In the genomic region with DNA sequence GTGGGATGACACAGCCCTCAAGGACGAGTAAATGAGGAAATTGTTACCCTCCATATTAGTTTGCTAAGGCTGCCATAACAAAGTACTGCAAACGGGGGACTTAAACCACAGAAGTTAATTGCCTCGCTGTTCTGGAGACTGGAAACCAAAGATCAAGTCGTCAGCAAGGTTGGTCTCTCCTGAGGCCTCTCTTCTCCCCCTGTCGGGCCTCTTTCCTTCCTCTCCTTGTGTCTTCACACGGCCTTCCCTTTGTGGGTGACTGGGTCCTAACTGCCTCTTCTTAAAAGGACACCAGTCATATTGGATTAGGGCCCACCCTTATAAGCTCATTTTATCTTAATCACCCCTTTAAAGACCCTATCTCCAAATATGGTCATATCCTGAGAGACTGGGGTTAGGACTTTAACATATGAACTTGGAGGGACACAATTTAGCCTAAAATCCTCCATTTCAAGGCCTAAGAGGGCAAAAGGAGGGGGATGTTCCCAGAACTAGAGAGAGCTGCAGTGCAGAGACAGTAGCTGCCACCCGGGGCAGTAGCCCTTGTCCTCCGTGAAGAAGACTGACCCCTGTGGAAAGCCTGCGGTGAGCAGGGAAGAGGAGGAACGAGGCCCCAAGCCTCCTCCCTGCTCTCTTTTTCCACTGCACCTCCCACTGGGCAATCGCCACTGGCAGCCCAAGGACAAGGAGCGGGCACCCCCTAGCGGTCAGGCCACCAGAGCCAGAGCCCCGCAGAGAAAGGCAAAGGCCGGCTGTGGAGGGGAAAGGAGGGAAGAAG, we compare ENCODE assay signal across 8 cellular contexts. TPM values are rescaled to one million over a fixed set of nuclear protein-coding genes. Genes with fewer than 3 reads are reported as not detected.
DNase-seq lines count a peak whose midpoint lies in the region; ATAC-seq and TF ChIP-seq lines count a peak whose summit lies in the region.

No MANE protein-coding gene starts in this region.

- H3K4me3 Mint-ChIP-seq in WTC11: no peak overlapping the region; the same call in 1 of the 2 replicates

- TF ChIP-seq CTCF in WTC11 (IDR thresholded peaks at IDR 0.05): peak; percentile 82

- H3K27ac ChIP-seq in caudate nucleus (ENCODE audit: low read depth, low read length): peak overlapping the region; percentile 66

- H3K27ac Mint-ChIP-seq in WTC11: peak overlapping the region; percentile 89

- peaks cover 53% of the 10 kb centered on the region for H3K36me3 Mint-ChIP-seq in WTC11

- H3K27me3 Mint-ChIP-seq in WTC11 (ENCODE audit: low read depth): no peaks in the 10 kb centered on the region

- H3K4me1 Mint-ChIP-seq in WTC11: peaks cover 29% of the 10 kb centered on the region

- DNase-seq in NCI-H2081 (lab: John Stamatoyannopoulos, UW) (peak; percentile 39 to 55), NCI-H2081 treated with DMSO at 0.1 percent for 48 hours (lab: John Stamatoyannopoulos, UW) (no peak), NCI-H146 (lab: John Stamatoyannopoulos, UW) (peak; percentile 56), WTC11 (ENCODE audit: low spot score) (peak; percentile 95), caudate nucleus (lab: John Stamatoyannopoulos, UW) (peak in 58 of 61 donors; percentile 5 to 73 (median 46)), kidney glomerular epithelial cell (lab: John Stamatoyannopoulos, UW) (peak; percentile 72)
- DNase-seq in stimulated activated CD4-positive, alpha-beta T cell treated with anti-CD3 and anti-CD28 coated beads, Interleukin-2, amount 100 ng/mL, for 4 hours (ENCODE audit: low read depth): peak; percentile 28

- POLR2A ChIA-PET in WTC11 (lab: Charles Lee): interaction anchor here (1.3 kb wide), 1 partner anchor 35 kb away, joined by 3 read pairs; the partner anchor contains the start of gene CFAP90

- ATAC-seq in HG02798 (IDR thresholded peaks at IDR 0.05; ENCODE audit: poor library complexity, unreplicated experiment): peak; percentile 95
- peak; percentile 94 for ATAC-seq in WTC11

- CTCF ChIA-PET in WTC11 (lab: Charles Lee): interaction anchor here (0.8 to 2.9 kb wide), 24 partner anchors 9 to 997 kb away, joined by 3 to 28 read pairs (median 5); partner anchors contain the start of genes CFAP90, FASTKD3 and MTRR

- no peaks in the 10 kb centered on the region for H3K9me3 Mint-ChIP-seq in WTC11

TF ChIP-seq in WTC11, 78 proteins besides CTCF, POLR2A, EP300 and RAD21:
- TF ChIP-seq TCF7 (CRISPR knock-in tag; IDR thresholded peaks at IDR 0.05; ENCODE audit: low read depth) (no peak), IRF2 (CRISPR knock-in tag; IDR thresholded peaks at IDR 0.05; ENCODE audit: borderline replicate concordance, low read depth) (no peak), PRRX2 (CRISPR knock-in tag; IDR thresholded peaks at IDR 0.05) (peak; percentile 69; the same call in 1 of the 2 replicates), ZNF232 (CRISPR knock-in tag; IDR thresholded peaks at IDR 0.05) (peak; percentile 35; the same call in 1 of the 2 replicates), TEAD1 (CRISPR knock-in tag; IDR thresholded peaks at IDR 0.05) (no peak), ZNF219 (CRISPR knock-in tag; IDR thresholded peaks at IDR 0.05; ENCODE audit: borderline replicate concordance) (no peak), ZNF423 (CRISPR knock-in tag; IDR thresholded peaks at IDR 0.05) (peak; percentile 50; the same call in 1 of the 2 replicates), JAZF1 (CRISPR knock-in tag; IDR thresholded peaks at IDR 0.05) (no peak), HMGA2 (CRISPR knock-in tag; IDR thresholded peaks at IDR 0.05) (no peak), NR1H2 (CRISPR knock-in tag; IDR thresholded peaks at IDR 0.05) (no peak)
- TF ChIP-seq, protein P1, sequence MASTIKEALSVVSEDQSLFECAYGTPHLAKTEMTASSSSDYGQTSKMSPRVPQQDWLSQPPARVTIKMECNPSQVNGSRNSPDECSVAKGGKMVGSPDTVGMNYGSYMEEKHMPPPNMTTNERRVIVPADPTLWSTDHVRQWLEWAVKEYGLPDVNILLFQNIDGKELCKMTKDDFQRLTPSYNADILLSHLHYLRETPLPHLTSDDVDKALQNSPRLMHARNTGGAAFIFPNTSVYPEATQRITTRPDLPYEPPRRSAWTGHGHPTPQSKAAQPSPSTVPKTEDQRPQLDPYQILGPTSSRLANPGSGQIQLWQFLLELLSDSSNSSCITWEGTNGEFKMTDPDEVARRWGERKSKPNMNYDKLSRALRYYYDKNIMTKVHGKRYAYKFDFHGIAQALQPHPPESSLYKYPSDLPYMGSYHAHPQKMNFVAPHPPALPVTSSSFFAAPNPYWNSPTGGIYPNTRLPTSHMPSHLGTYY (CRISPR knock-in tag; IDR thresholded peaks at IDR 0.05): peak; percentile 21; the same call in 1 of the 2 replicates
- TF ChIP-seq, protein P2, sequence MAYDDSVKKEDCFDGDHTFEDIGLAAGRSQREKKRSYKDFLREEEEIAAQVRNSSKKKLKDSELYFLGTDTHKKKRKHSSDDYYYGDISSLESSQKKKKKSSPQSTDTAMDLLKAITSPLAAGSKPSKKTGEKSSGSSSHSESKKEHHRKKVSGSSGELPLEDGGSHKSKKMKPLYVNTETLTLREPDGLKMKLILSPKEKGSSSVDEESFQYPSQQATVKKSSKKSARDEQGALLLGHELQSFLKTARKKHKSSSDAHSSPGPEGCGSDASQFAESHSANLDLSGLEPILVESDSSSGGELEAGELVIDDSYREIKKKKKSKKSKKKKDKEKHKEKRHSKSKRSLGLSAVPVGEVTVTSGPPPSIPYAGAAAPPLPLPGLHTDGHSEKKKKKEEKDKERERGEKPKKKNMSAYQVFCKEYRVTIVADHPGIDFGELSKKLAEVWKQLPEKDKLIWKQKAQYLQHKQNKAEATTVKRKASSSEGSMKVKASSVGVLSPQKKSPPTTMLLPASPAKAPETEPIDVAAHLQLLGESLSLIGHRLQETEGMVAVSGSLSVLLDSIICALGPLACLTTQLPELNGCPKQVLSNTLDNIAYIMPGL (CRISPR knock-in tag; IDR thresholded peaks at IDR 0.05): 0 out of 2 replicates have a peak, but pooled peaks have one; percentile 21

RNA-seq across cellular contexts. Expression of gene CFAP90, which starts 35.0 kb away (rescaled TPM):
- 0.21 to 0.64 TPM (median 0.33 TPM) in 3 replicates for total RNA-seq in WTC11 (2021)

RNA-seq across cellular contexts. Expression of gene FASTKD3, which starts 52.9 kb away (rescaled TPM):
- 7.8 to 9.6 TPM (median 8.7 TPM) in 3 replicates for total RNA-seq in WTC11 (2021)

RNA-seq across cellular contexts. Expression of gene MTRR, which starts 53.0 kb away (rescaled TPM):
- 39.1 to 46.9 TPM (median 42.3 TPM) in 3 replicates for total RNA-seq in WTC11 (2021)
